ENCODE assay signal across 8 cellular contexts in genomic region chr2:69893684-69894481, GRCh38. TPM values are rescaled to one million over a fixed set of nuclear protein-coding genes. Genes with fewer than 3 reads are reported as not detected.
DNase-seq lines count a peak whose midpoint lies in the region; TF ChIP-seq lines count a peak whose summit lies in the region.

TSS of gene SNRNP27 (plus strand) at chr2:69893956. CDS start at chr2:69893985, 29 bp downstream.

- peaks cover 3% of the 10 kb centered on the region; the same call in 1 of the 2 replicates for H4K20me1 ChIP-seq in PC-9 (ENCODE audit: insufficient read depth)

- BruUV-seq in PC-9 (replicated peaks; lab: Mats Ljungman, UMichigan) = TSS peak; percentile 53

- H2AFZ ChIP-seq in PC-9 = peak within 1 kb of the TSS; percentile 98

- peak; percentile 91 for DNase-seq in AG20443 (ENCODE audit: low spot score)
- peak; percentile 62 for DNase-seq in GM19238 (ENCODE audit: insufficient read length, low spot score)
- DNase-seq in PC-9 = peak; percentile 60 to 67
- peak; percentile 74 for DNase-seq in activated T-cell treated with anti-CD3 and anti-CD28 coated beads for 4 hours
- DNase-seq in epithelial cell of esophagus (ENCODE audit: low read depth) = peak; percentile 74
- DNase-seq in middle frontal gyrus (ENCODE audit: extremely low spot score, low spot score) = peak; percentile 87
- DNase-seq in stimulated activated CD8-positive, alpha-beta memory T cell treated with anti-CD3 and anti-CD28 coated beads, Interleukin-2, amount 100 ng/mL, for 48 hours (ENCODE audit: low read depth in 2 of 2) = peak; percentile 65 to 69

- peaks cover 32% of the 10 kb centered on the region for H3K36me3 ChIP-seq in HUES64 (ENCODE audit: insufficient read depth, low read length)
- 0 out of 2 replicates have a peak, but pooled peaks cover 12% of the 10 kb centered on the region for H3K36me3 ChIP-seq in PC-9 (ENCODE audit: low read depth)

- intact Hi-C loops in PC-9 (cut with micrococcal nuclease; ENCODE audit: unreplicated experiment) = loop anchor here (5.0 kb wide), 2 partner anchors 152 to 172 kb away; partner anchors contain the start of gene ANXA4

- peaks cover 25% of the 10 kb centered on the region for H3K79me2 ChIP-seq in PC-9 (ENCODE audit: low read depth)

- WGBS in HUES64 = 1% methylated on average over 31 of the region's 31 CpGs

- TF ChIP-seq CTCF in PC-9 (conservative IDR thresholded peaks at IDR 0.05) = no peak
- TF ChIP-seq CTCF in epithelial cell of esophagus (IDR thresholded peaks at IDR 0.05; ENCODE audit: insufficient read depth, low read depth, low read length, missing control alignments) = no peak

- H3K4me1 ChIP-seq in HUES64 (ENCODE audit: insufficient read depth, low read length) (no peaks in the 10 kb centered on the region), PC-9 (replicated peaks; ENCODE audit: insufficient read depth) (peaks cover 13% of the 10 kb centered on the region)

- H3K4me3 ChIP-seq in HUES64 (ENCODE audit: low read length) = peak within 1 kb of the TSS; percentile 92
- peak within 1 kb of the TSS; percentile 74 for H3K4me3 ChIP-seq in PC-9
- peak within 1 kb of the TSS; percentile 85 for H3K4me3 ChIP-seq in epithelial cell of esophagus (ENCODE audit: low read length)

- POLR2A ChIA-PET in PC-9 (lab: Charles Lee; ENCODE audit: unreplicated experiment) = interaction anchor here (0.5 kb wide), 1 partner anchor 400 kb away, joined by 5 read pairs; the partner anchor contains the start of gene SNRPG

- CTCF ChIA-PET in PC-9 (lab: Charles Lee) = interaction anchor here (1.2 kb wide), 1 partner anchor 169 kb away, joined by 3 read pairs; no protein-coding TSS in a partner anchor

- H3K27me3 ChIP-seq in HUES64 (ENCODE audit: insufficient read depth, low read length) = no peaks in the 10 kb centered on the region
- no peaks in the 10 kb centered on the region for H3K27me3 ChIP-seq in PC-9 (ENCODE audit: insufficient read depth, low read depth)

- H3K27ac ChIP-seq in HUES64 (ENCODE audit: low read depth, low read length) = peak within 1 kb of the TSS; percentile 78
- peak within 1 kb of the TSS; percentile 38 for H3K27ac ChIP-seq in PC-9

- no peaks in the 10 kb centered on the region for H3F3A ChIP-seq in PC-9 (ENCODE audit: insufficient read depth, low read depth)

- peak within 1 kb of the TSS; percentile 93 for H3K9ac ChIP-seq in HUES64 (ENCODE audit: low read depth, low read length)

- H3K4me2 ChIP-seq in PC-9 = peak within 1 kb of the TSS; percentile 81

- no peaks in the 10 kb centered on the region for H3K9me2 ChIP-seq in PC-9 (ENCODE audit: insufficient read depth)

- H3K9me3 ChIP-seq in HUES64 (ENCODE audit: insufficient read depth, low read depth, low read length) (no peaks in the 10 kb centered on the region), PC-9 (ENCODE audit: insufficient read depth, low read depth) (no peaks in the 10 kb centered on the region)

RNA-seq across cellular contexts. Expression of gene SNRNP27, which starts in this region (rescaled TPM):
- 34.1 TPM for polyA plus RNA-seq in HUES64 (2013, experiment 1 of 2)
- polyA plus RNA-seq in HUES64 (2013, experiment 2 of 2) = 45.9 TPM
- total RNA-seq in PC-9 (2021) = 29.9 and 38.1 TPM in 2 replicates

Comparison
In these comparisons a context has a peak if more than half of its experiments do, and no peak if none do; other contexts are left out.
1. Peak in every context shown above with its lines: DNase-seq, H3K4me3 ChIP-seq and H3K27ac ChIP-seq.